In the genomic region with DNA sequence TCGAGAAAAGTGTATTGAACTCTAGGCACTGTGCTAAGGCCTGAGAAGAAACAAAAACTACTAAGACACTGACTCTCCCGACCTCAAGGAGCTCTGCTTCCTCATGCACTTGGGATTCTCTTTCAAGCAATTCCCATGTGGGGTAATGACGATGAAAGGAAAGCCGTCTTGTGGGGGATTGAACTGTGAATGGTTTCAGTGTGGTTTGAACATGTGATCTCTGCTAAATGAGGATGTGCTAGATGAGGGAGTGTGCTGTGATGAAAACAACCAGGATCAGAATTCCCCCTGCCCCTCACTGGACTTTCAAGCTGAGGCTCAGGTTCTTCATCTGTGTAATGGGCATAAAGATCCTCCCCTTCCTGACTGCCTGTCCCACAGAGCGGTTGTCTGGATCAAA, we compare ENCODE assay signal across 16 cellular contexts.
A peak's percentile ranks its signal among the peaks of the same experiment; 100 is the strongest.
DNase-seq lines count a peak whose midpoint lies in the region; ATAC-seq and TF ChIP-seq lines count a peak whose summit lies in the region.
"Had no signal": no experiment of that assay in that cellular context is flagged by ENCODE, and none has a peak within 500 bp of the region (broad histone marks: within the 10 kb centered on the region; RNA-seq: fewer than 3 reads in every experiment).

No MANE protein-coding gene starts in this region.

- peaks cover 35% of the 10 kb centered on the region for H3K36me3 Mint-ChIP-seq in activated naive CD8-positive, alpha-beta T cell
- H3K36me3 Mint-ChIP-seq in activated naive CD8-positive, alpha-beta T cell treated with anti-CD3 and anti-CD28 coated beads for 36 hours, result peaks cover 33% of the 10 kb centered on the region
- H3K36me3 Mint-ChIP-seq in stimulated activated memory B cell treated with anti-CD40 and anti-IgM and Interleukin-4, amounts not matched to agents 10 μg/mL and 1 μg/mL and 100 μg/mL, for 72 hours, result peaks cover 55% of the 10 kb centered on the region

- H3K4me1 Mint-ChIP-seq in activated naive CD8-positive, alpha-beta T cell (ENCODE audit: low read depth), result peaks cover 25% of the 10 kb centered on the region
- H3K4me1 Mint-ChIP-seq in activated naive CD8-positive, alpha-beta T cell treated with anti-CD3 and anti-CD28 coated beads for 36 hours, result peaks cover 22% of the 10 kb centered on the region
- peaks cover 33% of the 10 kb centered on the region for H3K4me1 Mint-ChIP-seq in stimulated activated memory B cell treated with anti-CD40 and anti-IgM and Interleukin-4, amounts not matched to agents 10 μg/mL and 1 μg/mL and 100 μg/mL, for 72 hours
- H3K4me1 Mint-ChIP-seq: nephron had no signal

- H3K4me1 ChIP-seq in esophagus squamous epithelium, result peaks cover 8 to 39% (median 9%) of the 10 kb centered on the region in 3 donors
- H3K4me1 ChIP-seq: prostate gland, spleen, upper lobe of left lung had no signal

- H3K9me3 ChIP-seq in esophagus squamous epithelium, result no peaks in the 10 kb centered on the region
- H3K9me3 ChIP-seq: prostate gland, spleen, upper lobe of left lung had no signal

- peak overlapping the region; percentile 22 for H3K27ac Mint-ChIP-seq in activated naive CD8-positive, alpha-beta T cell
- no peak overlapping the region for H3K27ac Mint-ChIP-seq in activated naive CD8-positive, alpha-beta T cell treated with anti-CD3 and anti-CD28 coated beads for 36 hours
- H3K27ac Mint-ChIP-seq in stimulated activated memory B cell treated with anti-CD40 and anti-IgM and Interleukin-4, amounts not matched to agents 10 μg/mL and 1 μg/mL and 100 μg/mL, for 72 hours, result peak overlapping the region; percentile 62
- H3K27ac Mint-ChIP-seq: nephron had no signal

- intact Hi-C loops in esophagus squamous epithelium (cut with DNase I), result no loop called here

- no peak overlapping the region for H3K4me3 Mint-ChIP-seq in activated naive CD8-positive, alpha-beta T cell
- H3K4me3 Mint-ChIP-seq in activated naive CD8-positive, alpha-beta T cell treated with anti-CD3 and anti-CD28 coated beads for 36 hours, result no peak overlapping the region
- H3K4me3 Mint-ChIP-seq in stimulated activated memory B cell treated with anti-CD40 and anti-IgM and Interleukin-4, amounts not matched to agents 10 μg/mL and 1 μg/mL and 100 μg/mL, for 72 hours, result no peak overlapping the region
- H3K4me3 Mint-ChIP-seq: CD8-positive, alpha-beta memory T cell; nephron had no signal

- no peak overlapping the region for H3K4me3 ChIP-seq in esophagus squamous epithelium
- H3K4me3 ChIP-seq: prostate gland, spleen, upper lobe of left lung had no signal

- H3K36me3 ChIP-seq in esophagus squamous epithelium, result peaks cover 0 to 77% (median 3%) of the 10 kb centered on the region in 3 donors
- H3K36me3 ChIP-seq: prostate gland had no signal

- H3K27me3 Mint-ChIP-seq in activated naive CD8-positive, alpha-beta T cell, result no peaks in the 10 kb centered on the region
- no peaks in the 10 kb centered on the region for H3K27me3 Mint-ChIP-seq in activated naive CD8-positive, alpha-beta T cell treated with anti-CD3 and anti-CD28 coated beads for 36 hours
- H3K27me3 Mint-ChIP-seq in stimulated activated memory B cell treated with anti-CD40 and anti-IgM and Interleukin-4, amounts not matched to agents 10 μg/mL and 1 μg/mL and 100 μg/mL, for 72 hours, result no peaks in the 10 kb centered on the region
- H3K27me3 Mint-ChIP-seq: CD8-positive, alpha-beta memory T cell had no signal

- CTCF ChIA-PET in RWPE1 (lab: Yijun Ruan, JAX), result no interaction called here

- TF ChIP-seq POLR2A in esophagus squamous epithelium (IDR thresholded peaks at IDR 0.05), result no peak

- POLR2A ChIA-PET in RWPE1 (lab: Yijun Ruan, JAX; ENCODE audit: low non-redundant PET), result no interaction called here

- no peaks in the 10 kb centered on the region for H3K9me3 Mint-ChIP-seq in activated naive CD8-positive, alpha-beta T cell (ENCODE audit: low read depth)
- H3K9me3 Mint-ChIP-seq in activated naive CD8-positive, alpha-beta T cell treated with anti-CD3 and anti-CD28 coated beads for 36 hours, result no peaks in the 10 kb centered on the region
- no peaks in the 10 kb centered on the region for H3K9me3 Mint-ChIP-seq in stimulated activated memory B cell treated with anti-CD40 and anti-IgM and Interleukin-4, amounts not matched to agents 10 μg/mL and 1 μg/mL and 100 μg/mL, for 72 hours
- H3K9me3 Mint-ChIP-seq: CD8-positive, alpha-beta memory T cell; nephron had no signal

- peak; percentile 64 for ATAC-seq in stimulated activated memory B cell treated with anti-CD40 and anti-IgM and Interleukin-4, amounts not matched to agents 10 μg/mL and 1 μg/mL and 100 μg/mL, for 72 hours
- no peak for ATAC-seq in GM19324 (IDR thresholded peaks at IDR 0.05; ENCODE audit: low FRiP score, unreplicated experiment)
- ATAC-seq: Right ventricle myocardium inferior had no signal

- DNase-seq in activated naive CD8-positive, alpha-beta T cell treated with anti-CD3 and anti-CD28 coated beads for 36 hours, result no peak
- DNase-seq in RWPE1 (ENCODE audit: low spot score) (no peak), esophagus squamous epithelium (lab: John Stamatoyannopoulos, UW) (no peak), NCI-H2081 (lab: John Stamatoyannopoulos, UW) (no peak)
- no peak for DNase-seq in stimulated activated naive CD4-positive, alpha-beta T cell treated with Interleukin-2 at 50 U/mL for 16 hours (lab: John Stamatoyannopoulos, UW)
- DNase-seq: CD8-positive, alpha-beta memory T cell; DMS79 treated with DMSO at 0.1 percent for 48 hours; MM.1S; spleen had no signal

- H3K27ac ChIP-seq in RWPE1 (peak overlapping the region; percentile 69), esophagus squamous epithelium (peak overlapping the region in 3 of 4 donors; percentile 37 to 76 (median 52))
- H3K27ac ChIP-seq: prostate gland, spleen, upper lobe of left lung had no signal

- 77 to 86% methylated on average over 4 to 5 of the region's 5 CpGs for WGBS in esophagus squamous epithelium, 2 donors

- TF ChIP-seq CTCF in RWPE1 (conservative IDR thresholded peaks at IDR 0.05; ENCODE audit: low read depth), result no peak
- TF ChIP-seq CTCF in esophagus squamous epithelium (IDR thresholded peaks at IDR 0.05), result no peak

- no peaks in the 10 kb centered on the region for H3K27me3 ChIP-seq in esophagus squamous epithelium
- H3K27me3 ChIP-seq: spleen, upper lobe of left lung had no signal
